In the genomic region with DNA sequence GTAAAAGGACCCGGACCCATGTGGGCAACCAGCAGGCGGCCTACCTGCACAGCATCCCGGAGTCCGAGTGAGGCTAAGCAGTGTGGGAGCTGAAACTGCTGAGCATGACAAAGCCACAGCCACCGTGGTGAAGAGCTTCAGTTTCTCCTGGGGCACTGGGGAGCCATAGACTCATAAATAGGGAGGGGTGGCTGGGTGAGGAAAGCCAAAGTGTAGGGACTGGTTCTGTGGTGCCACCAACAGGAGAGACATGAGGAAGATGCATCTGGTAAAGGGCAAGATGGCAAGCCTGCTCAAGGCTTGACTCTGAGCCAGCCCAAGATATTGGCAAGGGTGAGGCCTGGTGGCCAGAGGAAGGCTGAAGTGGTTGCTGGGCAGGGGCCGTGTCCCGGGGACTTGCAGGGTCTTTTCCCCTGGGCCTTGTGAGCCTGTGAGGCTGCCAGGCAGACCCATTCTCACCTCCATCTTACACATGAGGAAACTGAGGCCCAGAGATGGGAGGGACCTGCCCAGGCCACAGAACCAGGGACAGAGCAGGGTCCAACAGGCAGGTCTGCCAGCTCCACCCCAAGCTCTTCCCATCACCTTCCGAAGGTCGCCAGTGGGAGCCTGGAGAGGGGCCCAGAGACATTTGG, we compare ENCODE assay signal across 19 cellular contexts. TPM values are rescaled to one million over a fixed set of nuclear protein-coding genes. Genes with fewer than 3 reads are reported as not detected.
A peak's percentile ranks its signal among the peaks of the same experiment; 100 is the strongest.
DNase-seq lines count a peak whose midpoint lies in the region; FAIRE-seq and TF ChIP-seq lines count a peak whose summit lies in the region.
"Had no signal": no experiment of that assay in that cellular context is flagged by ENCODE, and none has a peak within 500 bp of the region (broad histone marks: within the 10 kb centered on the region; RNA-seq: fewer than 3 reads in every experiment).

No MANE protein-coding gene starts in this region.

- POLR2A ChIA-PET in activated CD4-positive, alpha-beta T cell treated with anti-CD3 and anti-CD28 coated beads, Interleukin-2, amount 10 ng/mL, durations not matched to agents 7 days and 5 days (lab: Charles Lee): no interaction called here

- H3K27me3 ChIP-seq in mammary epithelial cell (ENCODE audit: insufficient read depth, low read length): no peaks in the 10 kb centered on the region

- peak overlapping the region; percentile 57 for H3K27ac Mint-ChIP-seq in activated CD4-positive, alpha-beta T cell treated with anti-CD3 and anti-CD28 coated beads, Interleukin-2, amount 10 ng/mL, durations not matched to agents 7 days and 5 days
- H3K27ac Mint-ChIP-seq in T-helper 1 cell treated with Interleukin-12 subunit alpha and Interleukin-12 subunit beta and Interleukin-4 antibody, amounts not matched to agents 30 μg/mL and 1 μg/mL, for 36 hours: peak overlapping the region; percentile 41

- H3K4me3 Mint-ChIP-seq in activated CD4-positive, alpha-beta T cell treated with anti-CD3 and anti-CD28 coated beads, Interleukin-2, amount 10 ng/mL, durations not matched to agents 7 days and 5 days: no peak overlapping the region
- no peak overlapping the region for H3K4me3 Mint-ChIP-seq in T-helper 1 cell treated with Interleukin-12 subunit alpha and Interleukin-12 subunit beta and Interleukin-4 antibody, amounts not matched to agents 30 μg/mL and 1 μg/mL, for 36 hours

- intact Hi-C loops in mammary epithelial cell (cut with micrococcal nuclease): loop anchor here (10.0 kb wide), 1 partner anchor 252 kb away; the partner anchor contains the start of gene CDC42EP1

- H3K4me2 ChIP-seq in mammary epithelial cell (ENCODE audit: insufficient read depth, low read depth, low read length): no peak overlapping the region

- CTCF ChIA-PET in activated CD4-positive, alpha-beta T cell treated with anti-CD3 and anti-CD28 coated beads, Interleukin-2, amount 10 ng/mL, durations not matched to agents 7 days and 5 days (lab: Charles Lee): interaction anchor here (1.3 to 1.5 kb wide), 2 partner anchors 17 to 144 kb away, joined by 3 read pairs; no protein-coding TSS in a partner anchor
- CTCF ChIA-PET in mammary epithelial cell (lab: Charles Lee; ENCODE audit: low non-redundant PET): no interaction called here

- FAIRE-seq in frontal cortex (lab: Jason Lieb, UNC): no peak
- FAIRE-seq: urothelium cell line had no signal

- peak in 1 of 2 donors; percentile 6 for TF ChIP-seq CTCF in mammary epithelial cell (conservative IDR thresholded peaks at IDR 0.05 in 1 of 2, IDR thresholded peaks at IDR 0.05 in 1 of 2; ENCODE audit: extremely low read depth in 1 of 2, insufficient read depth in 1 of 2, low read depth in 1 of 2, low read length in 2 of 2)

- H3K9ac ChIP-seq in mammary epithelial cell (ENCODE audit: insufficient read depth, low read length): no peak overlapping the region

- no peaks in the 10 kb centered on the region for H3K9me3 Mint-ChIP-seq in activated CD4-positive, alpha-beta T cell treated with anti-CD3 and anti-CD28 coated beads, Interleukin-2, amount 10 ng/mL, durations not matched to agents 7 days and 5 days
- no peaks in the 10 kb centered on the region for H3K9me3 Mint-ChIP-seq in T-helper 1 cell treated with Interleukin-12 subunit alpha and Interleukin-12 subunit beta and Interleukin-4 antibody, amounts not matched to agents 30 μg/mL and 1 μg/mL, for 36 hours

- WGBS in mammary epithelial cell (ENCODE audit: low coverage, missing lambda C conversion rate): 82% methylated on average over 9 of the region's 9 CpGs

- in situ Hi-C loops in mammary epithelial cell (cut with MboI; ENCODE audit: low sequenced_read_pairs in 2 of 2): no loop called here

- peak overlapping the region; percentile 12 for H2AFZ ChIP-seq in mammary epithelial cell (ENCODE audit: low read depth, low read length)

- peaks cover 61% of the 10 kb centered on the region for H3K36me3 Mint-ChIP-seq in activated CD4-positive, alpha-beta T cell treated with anti-CD3 and anti-CD28 coated beads, Interleukin-2, amount 10 ng/mL, durations not matched to agents 7 days and 5 days (ENCODE audit: low read depth)
- peaks cover 59% of the 10 kb centered on the region for H3K36me3 Mint-ChIP-seq in T-helper 1 cell treated with Interleukin-12 subunit alpha and Interleukin-12 subunit beta and Interleukin-4 antibody, amounts not matched to agents 30 μg/mL and 1 μg/mL, for 36 hours (ENCODE audit: low read depth)

- H4K20me1 ChIP-seq in mammary epithelial cell (ENCODE audit: insufficient read depth, low read length): no peaks in the 10 kb centered on the region

- DNase-seq in activated CD4-positive, alpha-beta T cell treated with anti-CD3 and anti-CD28 coated beads, Interleukin-2, amount 10 ng/mL, durations not matched to agents 7 days and 5 days: no peak
- no peak for DNase-seq in activated CD4-positive, alpha-beta T cell treated with anti-CD3 and anti-CD28 coated beads, Interleukin-2, amount 50 U/mL, for 1 hour
- DNase-seq in mammary epithelial cell (no peak), frontal cortex (ENCODE audit: low spot score in 2 of 2) (no peak), NCI-H2029 (lab: John Stamatoyannopoulos, UW) (no peak), C1 segment of cervical spinal cord (lab: John Stamatoyannopoulos, UW) (no peak)
- DNase-seq in stimulated activated CD8-positive, alpha-beta memory T cell treated with anti-CD3 and anti-CD28 coated beads, Interleukin-4, amount 100 ng/mL, for 48 hours: peak; percentile 51
- DNase-seq: aorta; GDM1; H7; NCI-H146; NCI-H226; NK-92 treated with Interleukin-12 subunit alpha and Interleukin-12 subunit beta, amount 100 ng/mL, for 24 hours; SHP77 had no signal

- H3K27me3 Mint-ChIP-seq in activated CD4-positive, alpha-beta T cell treated with anti-CD3 and anti-CD28 coated beads, Interleukin-2, amount 10 ng/mL, durations not matched to agents 7 days and 5 days: no peaks in the 10 kb centered on the region
- H3K27me3 Mint-ChIP-seq in T-helper 1 cell treated with Interleukin-12 subunit alpha and Interleukin-12 subunit beta and Interleukin-4 antibody, amounts not matched to agents 30 μg/mL and 1 μg/mL, for 36 hours (ENCODE audit: low read depth): no peaks in the 10 kb centered on the region

- H3K9me3 ChIP-seq in mammary epithelial cell (replicated peaks; ENCODE audit: insufficient read depth, low read length): no peaks in the 10 kb centered on the region
- H3K9me3 ChIP-seq: prostate gland had no signal

- no TSS peak for BruUV-seq in mammary epithelial cell (replicated peaks; lab: Mats Ljungman, UMichigan)

- H3K4me1 Mint-ChIP-seq in activated CD4-positive, alpha-beta T cell treated with anti-CD3 and anti-CD28 coated beads, Interleukin-2, amount 10 ng/mL, durations not matched to agents 7 days and 5 days: peaks cover 77% of the 10 kb centered on the region
- H3K4me1 Mint-ChIP-seq in T-helper 1 cell treated with Interleukin-12 subunit alpha and Interleukin-12 subunit beta and Interleukin-4 antibody, amounts not matched to agents 30 μg/mL and 1 μg/mL, for 36 hours (ENCODE audit: low read depth): peaks cover 75% of the 10 kb centered on the region

- H3K79me2 ChIP-seq in mammary epithelial cell (ENCODE audit: insufficient read depth, low read length): no peaks in the 10 kb centered on the region

- no peak overlapping the region for H3K27ac ChIP-seq in mammary epithelial cell (ENCODE audit: insufficient read depth, low read depth, low read length)
- H3K27ac ChIP-seq: prostate gland had no signal

- dilution Hi-C loops in mammary epithelial cell (cut with HindIII; ENCODE audit: low sequenced_read_pairs): no loop called here

- no peak overlapping the region for H3K4me3 ChIP-seq in mammary epithelial cell (replicated peaks in 1 of 3; ENCODE audit: insufficient read depth in 1 of 3, low read depth in 2 of 3, low read length in 3 of 3)
- H3K4me3 ChIP-seq: prostate gland had no signal

- no peaks in the 10 kb centered on the region for H3K36me3 ChIP-seq in mammary epithelial cell (ENCODE audit: insufficient read depth, low read length)
- H3K36me3 ChIP-seq: prostate gland had no signal

- peaks cover 60% of the 10 kb centered on the region for H3K4me1 ChIP-seq in mammary epithelial cell (ENCODE audit: insufficient read depth, low read length)

RNA-seq across cellular contexts. Expression of gene CYTH4, which starts 30.4 kb away (rescaled TPM):
- total RNA-seq in activated CD4-positive, alpha-beta T cell treated with anti-CD3 and anti-CD28 coated beads, Interleukin-2, amount 10 ng/mL, durations not matched to agents 7 days and 5 days: 100 to 1,000 TPM; 106 to 110 TPM
- total RNA-seq in mammary epithelial cell (1 to 10 TPM in 1 of 2 donors, under 1 TPM in 1; under 0.01 to 1.1 TPM), frontal cortex (2.9 TPM)
- 0.48 TPM for polyA plus RNA-seq in mammary epithelial cell
- 4.4 TPM for polyA minus RNA-seq in mammary epithelial cell
- total RNA-seq: H7, LHCN-M2, myocyte had no signal

Comparison
In these comparisons a context has a peak if more than half of its experiments do, and no peak if none do; other contexts are left out.
1. RNA of gene CYTH4, which starts 30.4 kb away (total RNA-seq): 106 to 110 TPM in activated CD4-positive, alpha-beta T cell treated with anti-CD3 and anti-CD28 coated beads, Interleukin-2, amount 10 ng/mL, durations not matched to agents 7 days and 5 days; 2.9 TPM in frontal cortex (single experiment) and under 0.01 to 1.1 TPM in mammary epithelial cell; every median in the first group is over 10 times any median in the second.